28 cellular contexts compared by ENCODE assay signal in the genomic region with DNA sequence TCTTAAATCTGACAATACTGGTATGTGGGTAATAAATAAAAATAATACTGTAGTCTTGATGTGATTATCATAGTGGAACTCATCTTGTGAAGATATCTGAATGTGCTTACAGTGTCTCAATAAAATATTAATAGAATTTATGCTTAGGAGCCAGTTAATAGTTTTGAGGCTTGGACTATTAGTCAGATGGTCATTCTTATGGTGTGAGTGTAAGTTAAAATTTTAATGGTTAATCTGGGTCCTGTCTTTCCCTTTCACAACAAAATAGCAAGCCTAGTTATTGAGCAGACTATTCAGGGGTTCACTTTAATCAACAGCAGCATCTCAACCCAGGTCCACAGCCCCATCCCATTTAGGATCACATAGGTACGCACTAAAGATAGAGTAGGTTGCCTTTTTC.
"Had no signal": no experiment of that assay in that cellular context is flagged by ENCODE, and none has a peak within 500 bp of the region (broad histone marks: within the 10 kb centered on the region; RNA-seq: fewer than 3 reads in every experiment).

No MANE protein-coding gene starts in this region.

- H3K4me3 ChIP-seq: dorsolateral prefrontal cortex, heart right ventricle, left ventricle myocardium inferior, lower lobe of right lung, neural progenitor cell, ovary, smooth muscle cell, suprapubic skin, thyroid gland, upper lobe of left lung, uterus had no signal

- H3K27me3 Mint-ChIP-seq: memory B cell; natural killer cell treated with Interleukin-12 subunit alpha and Interleukin-12 subunit beta and Interleukin-15 and Interleukin-18, amount 100 ng/mL, for 72 hours had no signal

- DNase-seq: cortex of kidney; dorsolateral prefrontal cortex; effector memory CD4-positive, alpha-beta T cell; heart right ventricle; hypothalamus; left cardiac atrium; left ventricle myocardium inferior; lower lobe of right lung; midbrain; nucleus accumbens; ovary; right cardiac atrium; stimulated activated CD4-positive, alpha-beta T cell treated with anti-CD3 and anti-CD28 coated beads, Interleukin-4, amount 100 ng/mL, for 1 hour; stimulated activated CD8-positive, alpha-beta memory T cell treated with anti-CD3 and anti-CD28 coated beads, Interleukin-4, amount 100 ng/mL, for 48 hours; stimulated activated naive CD8-positive, alpha-beta T cell treated with anti-CD3 and anti-CD28 coated beads, Interleukin-15, Interleukin-2, amounts not matched to agents 100 U/mL and 50 U/mL, for 24 hours; thyroid gland; upper lobe of left lung; uterus had no signal

- H3K36me3 ChIP-seq: left ventricle myocardium inferior, lower lobe of right lung, neural progenitor cell, ovary, suprapubic skin, thyroid gland, upper lobe of left lung, uterus had no signal

- H3K4me3 Mint-ChIP-seq: memory B cell; natural killer cell treated with Interleukin-12 subunit alpha and Interleukin-12 subunit beta and Interleukin-15 and Interleukin-18, amount 100 ng/mL, for 72 hours; neural progenitor cell; stimulated activated effector memory CD8-positive, alpha-beta T cell treated with anti-CD3 and anti-CD28 coated beads, Interleukin-12 subunit alpha, Interleukin-12 subunit beta, amount 100 ng/mL, for 72 hours had no signal

- FAIRE-seq: endometrium, frontal cortex, islet of Langerhans had no signal

- H3K27me3 ChIP-seq: dorsolateral prefrontal cortex, heart right ventricle, neural progenitor cell, ovary, suprapubic skin, thyroid gland, upper lobe of left lung, uterus had no signal

- H3K9me3 ChIP-seq: heart right ventricle, left ventricle myocardium inferior, lower lobe of right lung, ovary, suprapubic skin, thyroid gland, upper lobe of left lung, uterus had no signal

- H3K27ac ChIP-seq: dorsolateral prefrontal cortex, heart right ventricle, left ventricle myocardium inferior, lower lobe of right lung, neural progenitor cell, ovary, suprapubic skin, thyroid gland, upper lobe of left lung, uterus had no signal

- H3K9me3 Mint-ChIP-seq: natural killer cell treated with Interleukin-12 subunit alpha and Interleukin-12 subunit beta and Interleukin-15 and Interleukin-18, amount 100 ng/mL, for 72 hours; neural progenitor cell; stimulated activated effector memory CD8-positive, alpha-beta T cell treated with anti-CD3 and anti-CD28 coated beads, Interleukin-12 subunit alpha, Interleukin-12 subunit beta, amount 100 ng/mL, for 72 hours had no signal

- H3K36me3 Mint-ChIP-seq: neural progenitor cell had no signal

- H3K4me1 Mint-ChIP-seq: neural progenitor cell had no signal

- H3K4me1 ChIP-seq: lower lobe of right lung, neural progenitor cell, thyroid gland, upper lobe of left lung, uterus had no signal

- H3K27ac Mint-ChIP-seq: natural killer cell treated with Interleukin-12 subunit alpha and Interleukin-12 subunit beta and Interleukin-15 and Interleukin-18, amount 100 ng/mL, for 72 hours; neural progenitor cell; stimulated activated effector memory CD8-positive, alpha-beta T cell treated with anti-CD3 and anti-CD28 coated beads, Interleukin-12 subunit alpha, Interleukin-12 subunit beta, amount 100 ng/mL, for 72 hours had no signal

- ATAC-seq: esophagus mucosa; heart right ventricle; left cardiac atrium; lower lobe of right lung; natural killer cell treated with Interleukin-12 subunit alpha and Interleukin-12 subunit beta and Interleukin-15 and Interleukin-18, amount 100 ng/mL, for 72 hours; right cardiac atrium; stimulated activated effector memory CD8-positive, alpha-beta T cell treated with anti-CD3 and anti-CD28 coated beads, Interleukin-12 subunit alpha, Interleukin-12 subunit beta, amount 100 ng/mL, for 72 hours; stimulated activated naive CD8-positive, alpha-beta T cell treated with anti-CD3 and anti-CD28 coated beads, Interleukin-15, Interleukin-2, amounts not matched to agents 100 U/mL and 50 U/mL, for 24 hours had no signal
